1 cellular context compared by ENCODE assay signal in genomic region chr17:37358830-37359681, GRCh38.
TF ChIP-seq lines count a peak whose summit lies in the region.

No MANE protein-coding gene starts in this region.

TF ChIP-seq in HepG2, 621 proteins besides CTCF, POLR2A, EP300 and RAD21 (continued from another document and continues in another):
- TF ChIP-seq MLXIP (CRISPR knock-in tag; IDR thresholded peaks at IDR 0.05; ENCODE audit: borderline replicate concordance) (no peak), ZFX (CRISPR knock-in tag; IDR thresholded peaks at IDR 0.05; ENCODE audit: low read depth) (peak; percentile 84), ZNF781 (CRISPR knock-in tag; IDR thresholded peaks at IDR 0.05; ENCODE audit: borderline replicate concordance, not compliant biosample characterization) (peak; percentile 26), KMT2B (CRISPR knock-in tag; IDR thresholded peaks at IDR 0.05) (no peak; the same call in 1 of the 2 replicates), ZNF773 (CRISPR knock-in tag; IDR thresholded peaks at IDR 0.05; ENCODE audit: borderline replicate concordance) (no peak), HES4 (CRISPR knock-in tag; IDR thresholded peaks at IDR 0.05; ENCODE audit: borderline replicate concordance) (no peak), POLR2AphosphoS5 (IDR thresholded peaks at IDR 0.05; ENCODE audit: low read depth, low read length) (peak; percentile 76), CENPX (CRISPR knock-in tag; IDR thresholded peaks at IDR 0.05) (no peak), ERF (CRISPR knock-in tag; IDR thresholded peaks at IDR 0.05) (no peak; the same call in 1 of the 2 replicates), IKZF1 (IDR thresholded peaks at IDR 0.05) (no peak), KLF12 (CRISPR knock-in tag; IDR thresholded peaks at IDR 0.05; ENCODE audit: borderline replicate concordance) (peak; percentile 79; the same call in 1 of the 2 replicates), ZNF597 (CRISPR knock-in tag; IDR thresholded peaks at IDR 0.05) (no peak), ZNF264 (CRISPR knock-in tag; IDR thresholded peaks at IDR 0.05) (peak; percentile 77), IRX3 (CRISPR knock-in tag; IDR thresholded peaks at IDR 0.05; ENCODE audit: borderline replicate concordance, low read depth) (no peak), SMARCC2 (IDR thresholded peaks at IDR 0.05) (no peak), ARNT2 (CRISPR knock-in tag; IDR thresholded peaks at IDR 0.05; ENCODE audit: low read depth) (peak; percentile 50; the same call in 1 of the 2 replicates), PHF8 (CRISPR knock-in tag; IDR thresholded peaks at IDR 0.05) (peak; percentile 91), SOX5 (CRISPR knock-in tag; IDR thresholded peaks at IDR 0.05; ENCODE audit: borderline replicate concordance) (no peak), ZNF460 (CRISPR knock-in tag; IDR thresholded peaks at IDR 0.05; ENCODE audit: borderline replicate concordance) (no peak), MAFK (conservative IDR thresholded peaks at IDR 0.05 in 1 of 2, IDR thresholded peaks at IDR 0.05 in 1 of 2; ENCODE audit: low read length in 2 of 2) (no peak), SIX4 (CRISPR knock-in tag; IDR thresholded peaks at IDR 0.05) (no peak), SALL1 (CRISPR knock-in tag; IDR thresholded peaks at IDR 0.05) (peak; percentile 30; the same call in 1 of the 2 replicates), TGIF2 (CRISPR knock-in tag; IDR thresholded peaks at IDR 0.05) (peak; percentile 39; the same call in 1 of the 2 replicates), ADNP (CRISPR knock-in tag; IDR thresholded peaks at IDR 0.05) (no peak), ZBTB33 (CRISPR knock-in tag; IDR thresholded peaks at IDR 0.05) (no peak), ZNF616 (CRISPR knock-in tag; IDR thresholded peaks at IDR 0.05; ENCODE audit: low read depth) (no peak), ZNF780A (CRISPR knock-in tag; IDR thresholded peaks at IDR 0.05) (no peak), ATF7 (IDR thresholded peaks at IDR 0.05) (no peak), ATF7 (CRISPR knock-in tag; IDR thresholded peaks at IDR 0.05) (no peak)
- TF ChIP-seq, protein P1, sequence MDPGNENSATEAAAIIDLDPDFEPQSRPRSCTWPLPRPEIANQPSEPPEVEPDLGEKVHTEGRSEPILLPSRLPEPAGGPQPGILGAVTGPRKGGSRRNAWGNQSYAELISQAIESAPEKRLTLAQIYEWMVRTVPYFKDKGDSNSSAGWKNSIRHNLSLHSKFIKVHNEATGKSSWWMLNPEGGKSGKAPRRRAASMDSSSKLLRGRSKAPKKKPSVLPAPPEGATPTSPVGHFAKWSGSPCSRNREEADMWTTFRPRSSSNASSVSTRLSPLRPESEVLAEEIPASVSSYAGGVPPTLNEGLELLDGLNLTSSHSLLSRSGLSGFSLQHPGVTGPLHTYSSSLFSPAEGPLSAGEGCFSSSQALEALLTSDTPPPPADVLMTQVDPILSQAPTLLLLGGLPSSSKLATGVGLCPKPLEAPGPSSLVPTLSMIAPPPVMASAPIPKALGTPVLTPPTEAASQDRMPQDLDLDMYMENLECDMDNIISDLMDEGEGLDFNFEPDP (CRISPR knock-in tag; conservative IDR thresholded peaks at IDR 0.05) = no peak
- TF ChIP-seq, protein P2, sequence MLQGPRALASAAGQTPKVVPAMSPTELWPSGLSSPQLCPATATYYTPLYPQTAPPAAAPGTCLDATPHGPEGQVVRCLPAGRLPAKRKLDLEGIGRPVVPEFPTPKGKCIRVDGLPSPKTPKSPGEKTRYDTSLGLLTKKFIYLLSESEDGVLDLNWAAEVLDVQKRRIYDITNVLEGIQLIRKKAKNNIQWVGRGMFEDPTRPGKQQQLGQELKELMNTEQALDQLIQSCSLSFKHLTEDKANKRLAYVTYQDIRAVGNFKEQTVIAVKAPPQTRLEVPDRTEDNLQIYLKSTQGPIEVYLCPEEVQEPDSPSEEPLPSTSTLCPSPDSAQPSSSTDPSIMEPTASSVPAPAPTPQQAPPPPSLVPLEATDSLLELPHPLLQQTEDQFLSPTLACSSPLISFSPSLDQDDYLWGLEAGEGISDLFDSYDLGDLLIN (CRISPR knock-in tag; IDR thresholded peaks at IDR 0.05; ENCODE audit: borderline replicate concordance) = no peak
- TF ChIP-seq, protein P3, sequence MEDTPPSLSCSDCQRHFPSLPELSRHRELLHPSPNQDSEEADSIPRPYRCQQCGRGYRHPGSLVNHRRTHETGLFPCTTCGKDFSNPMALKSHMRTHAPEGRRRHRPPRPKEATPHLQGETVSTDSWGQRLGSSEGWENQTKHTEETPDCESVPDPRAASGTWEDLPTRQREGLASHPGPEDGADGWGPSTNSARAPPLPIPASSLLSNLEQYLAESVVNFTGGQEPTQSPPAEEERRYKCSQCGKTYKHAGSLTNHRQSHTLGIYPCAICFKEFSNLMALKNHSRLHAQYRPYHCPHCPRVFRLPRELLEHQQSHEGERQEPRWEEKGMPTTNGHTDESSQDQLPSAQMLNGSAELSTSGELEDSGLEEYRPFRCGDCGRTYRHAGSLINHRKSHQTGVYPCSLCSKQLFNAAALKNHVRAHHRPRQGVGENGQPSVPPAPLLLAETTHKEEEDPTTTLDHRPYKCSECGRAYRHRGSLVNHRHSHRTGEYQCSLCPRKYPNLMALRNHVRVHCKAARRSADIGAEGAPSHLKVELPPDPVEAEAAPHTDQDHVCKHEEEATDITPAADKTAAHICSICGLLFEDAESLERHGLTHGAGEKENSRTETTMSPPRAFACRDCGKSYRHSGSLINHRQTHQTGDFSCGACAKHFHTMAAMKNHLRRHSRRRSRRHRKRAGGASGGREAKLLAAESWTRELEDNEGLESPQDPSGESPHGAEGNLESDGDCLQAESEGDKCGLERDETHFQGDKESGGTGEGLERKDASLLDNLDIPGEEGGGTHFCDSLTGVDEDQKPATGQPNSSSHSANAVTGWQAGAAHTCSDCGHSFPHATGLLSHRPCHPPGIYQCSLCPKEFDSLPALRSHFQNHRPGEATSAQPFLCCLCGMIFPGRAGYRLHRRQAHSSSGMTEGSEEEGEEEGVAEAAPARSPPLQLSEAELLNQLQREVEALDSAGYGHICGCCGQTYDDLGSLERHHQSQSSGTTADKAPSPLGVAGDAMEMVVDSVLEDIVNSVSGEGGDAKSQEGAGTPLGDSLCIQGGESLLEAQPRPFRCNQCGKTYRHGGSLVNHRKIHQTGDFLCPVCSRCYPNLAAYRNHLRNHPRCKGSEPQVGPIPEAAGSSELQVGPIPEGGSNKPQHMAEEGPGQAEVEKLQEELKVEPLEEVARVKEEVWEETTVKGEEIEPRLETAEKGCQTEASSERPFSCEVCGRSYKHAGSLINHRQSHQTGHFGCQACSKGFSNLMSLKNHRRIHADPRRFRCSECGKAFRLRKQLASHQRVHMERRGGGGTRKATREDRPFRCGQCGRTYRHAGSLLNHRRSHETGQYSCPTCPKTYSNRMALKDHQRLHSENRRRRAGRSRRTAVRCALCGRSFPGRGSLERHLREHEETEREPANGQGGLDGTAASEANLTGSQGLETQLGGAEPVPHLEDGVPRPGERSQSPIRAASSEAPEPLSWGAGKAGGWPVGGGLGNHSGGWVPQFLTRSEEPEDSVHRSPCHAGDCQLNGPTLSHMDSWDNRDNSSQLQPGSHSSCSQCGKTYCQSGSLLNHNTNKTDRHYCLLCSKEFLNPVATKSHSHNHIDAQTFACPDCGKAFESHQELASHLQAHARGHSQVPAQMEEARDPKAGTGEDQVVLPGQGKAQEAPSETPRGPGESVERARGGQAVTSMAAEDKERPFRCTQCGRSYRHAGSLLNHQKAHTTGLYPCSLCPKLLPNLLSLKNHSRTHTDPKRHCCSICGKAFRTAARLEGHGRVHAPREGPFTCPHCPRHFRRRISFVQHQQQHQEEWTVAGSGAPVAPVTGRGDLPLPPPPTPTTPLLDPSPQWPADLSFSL (CRISPR knock-in tag; IDR thresholded peaks at IDR 0.05) = no peak
- TF ChIP-seq, protein P4, sequence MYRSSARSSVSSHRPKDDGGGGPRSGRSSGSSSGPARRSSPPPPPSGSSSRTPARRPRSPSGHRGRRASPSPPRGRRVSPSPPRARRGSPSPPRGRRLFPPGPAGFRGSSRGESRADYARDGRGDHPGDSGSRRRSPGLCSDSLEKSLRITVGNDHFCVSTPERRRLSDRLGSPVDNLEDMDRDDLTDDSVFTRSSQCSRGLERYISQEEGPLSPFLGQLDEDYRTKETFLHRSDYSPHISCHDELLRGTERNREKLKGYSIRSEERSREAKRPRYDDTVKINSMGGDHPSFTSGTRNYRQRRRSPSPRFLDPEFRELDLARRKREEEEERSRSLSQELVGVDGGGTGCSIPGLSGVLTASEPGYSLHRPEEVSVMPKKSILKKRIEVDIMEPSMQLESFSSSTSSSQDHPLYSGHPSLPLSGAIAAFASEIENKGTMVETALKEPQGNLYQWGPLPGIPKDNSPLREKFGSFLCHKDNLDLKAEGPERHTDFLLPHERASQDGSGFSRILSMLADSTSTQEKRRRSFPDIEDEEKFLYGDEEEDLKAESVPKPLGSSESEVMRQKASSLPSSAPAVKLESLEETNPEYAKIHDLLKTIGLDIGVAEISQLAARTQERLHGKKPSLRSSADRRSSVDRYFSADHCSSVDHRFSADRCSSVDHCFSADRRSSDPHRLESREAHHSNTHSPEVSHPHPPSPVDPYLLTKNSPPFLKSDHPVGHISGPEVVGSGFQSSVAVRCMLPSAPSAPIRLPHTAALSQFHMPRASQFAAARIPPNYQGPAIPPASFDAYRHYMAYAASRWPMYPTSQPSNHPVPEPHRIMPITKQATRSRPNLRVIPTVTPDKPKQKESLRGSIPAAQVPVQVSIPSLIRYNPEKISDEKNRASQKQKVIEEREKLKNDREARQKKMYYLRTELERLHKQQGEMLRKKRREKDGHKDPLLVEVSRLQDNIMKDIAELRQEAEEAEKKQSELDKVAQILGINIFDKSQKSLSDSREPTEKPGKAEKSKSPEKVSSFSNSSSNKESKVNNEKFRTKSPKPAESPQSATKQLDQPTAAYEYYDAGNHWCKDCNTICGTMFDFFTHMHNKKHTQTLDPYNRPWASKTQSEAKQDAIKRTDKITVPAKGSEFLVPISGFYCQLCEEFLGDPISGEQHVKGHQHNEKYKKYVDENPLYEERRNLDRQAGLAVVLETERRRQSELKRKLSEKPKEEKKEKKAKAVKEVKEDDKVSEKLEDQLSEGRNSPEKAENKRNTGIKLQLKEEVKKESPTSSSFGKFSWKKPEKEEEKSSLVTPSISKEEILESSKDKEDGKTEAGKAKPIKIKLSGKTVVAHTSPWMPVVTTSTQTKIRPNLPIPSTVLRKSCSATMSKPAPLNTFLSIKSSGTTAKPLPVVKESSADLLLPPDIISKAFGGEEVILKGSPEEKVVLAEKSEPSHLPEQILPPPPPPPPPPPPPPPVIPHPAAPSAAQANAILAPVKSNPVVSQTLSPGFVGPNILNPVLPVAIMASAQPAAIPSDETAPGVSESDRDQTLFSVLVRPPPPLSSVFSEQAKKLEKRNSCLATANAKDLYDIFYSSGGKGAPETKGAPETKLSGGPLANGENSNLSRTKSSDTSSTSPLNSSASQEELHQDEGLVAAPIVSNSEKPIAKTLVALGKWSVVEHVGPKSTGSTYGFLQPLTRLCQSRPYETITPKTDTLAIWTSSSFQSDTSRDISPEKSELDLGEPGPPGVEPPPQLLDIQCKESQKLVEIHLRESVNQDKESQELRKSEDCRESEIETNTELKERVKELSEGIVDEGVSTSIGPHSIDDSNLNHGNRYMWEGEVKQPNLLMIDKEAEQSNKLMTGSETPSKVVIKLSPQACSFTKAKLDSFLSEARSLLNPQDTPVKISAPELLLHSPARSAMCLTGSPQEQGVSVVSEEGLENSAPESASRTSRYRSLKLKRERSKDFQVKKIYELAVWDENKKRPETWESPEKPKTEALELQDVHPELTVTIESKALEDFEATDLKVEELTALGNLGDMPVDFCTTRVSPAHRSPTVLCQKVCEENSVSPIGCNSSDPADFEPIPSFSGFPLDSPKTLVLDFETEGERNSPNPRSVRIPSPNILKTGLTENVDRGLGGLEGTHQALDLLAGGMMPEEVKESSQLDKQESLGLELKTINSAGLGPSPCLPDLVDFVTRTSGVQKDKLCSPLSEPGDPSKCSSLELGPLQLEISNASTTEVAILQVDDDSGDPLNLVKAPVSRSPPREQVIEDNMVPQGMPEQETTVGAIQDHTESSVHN (CRISPR knock-in tag; IDR thresholded peaks at IDR 0.05) = no peak
